Comparison of ENCODE assay signal across 28 cellular contexts in genomic region chr14:69490219-69490918, GRCh38. TPM values are rescaled to one million over a fixed set of nuclear protein-coding genes. Genes with fewer than 3 reads are reported as not detected.
DNase-seq lines count a peak whose midpoint lies in the region; ATAC-seq, FAIRE-seq and TF ChIP-seq lines count a peak whose summit lies in the region.
"Had no signal": no experiment of that assay in that cellular context is flagged by ENCODE, and none has a peak within 500 bp of the region (broad histone marks: within the 10 kb centered on the region; RNA-seq: fewer than 3 reads in every experiment).

No MANE protein-coding gene starts in this region.

- no peaks in the 10 kb centered on the region for H3K4me1 ChIP-seq in upper lobe of right lung
- H3K4me1 ChIP-seq: A549, SJSA1 had no signal

- FAIRE-seq in HTR-8/SVneo (lab: Jason Lieb, UNC): peak; percentile 96
- FAIRE-seq: A549, GM12892 had no signal

- no peak overlapping the region for H3K4me3 ChIP-seq in upper lobe of right lung
- H3K4me3 ChIP-seq: A549, GM23338, SJSA1 had no signal

- no peak for TF ChIP-seq CTCF in upper lobe of right lung (IDR thresholded peaks at IDR 0.05)

- peaks cover 22% of the 10 kb centered on the region for H3K27me3 ChIP-seq in upper lobe of right lung

- no peaks in the 10 kb centered on the region for H3K9me3 ChIP-seq in upper lobe of right lung
- H3K9me3 ChIP-seq: A549, SJSA1 had no signal

- intact Hi-C loops in posterior vena cava (cut with DNase I) (no loop called here), upper lobe of right lung (cut with DNase I) (no loop called here)

- no peaks in the 10 kb centered on the region for H3K36me3 ChIP-seq in upper lobe of right lung
- H3K36me3 ChIP-seq: SJSA1 had no signal

- H3K27ac ChIP-seq in upper lobe of right lung: no peak overlapping the region
- H3K27ac ChIP-seq: A549, KMS-11, SJSA1 had no signal

- no peak for ATAC-seq in upper lobe of right lung
- ATAC-seq in left lobe of liver: no peak
- ATAC-seq: A549; CD8-positive, alpha-beta T cell; GM23338 had no signal

- peak; percentile 16 for DNase-seq in EH (ENCODE audit: low read depth)
- DNase-seq in HTR-8/SVneo (ENCODE audit: insufficient read length, low spot score): no peak
- DNase-seq in posterior vena cava (ENCODE audit: low spot score): peak; percentile 38
- DNase-seq in upper lobe of right lung: peak; percentile 26
- DNase-seq in left lobe of liver (ENCODE audit: low spot score): no peak
- DNase-seq in CD1c-positive myeloid dendritic cell (ENCODE audit: extremely low spot score): no peak
- no peak for DNase-seq in inferior parietal cortex (ENCODE audit: extremely low spot score)
- DNase-seq: C1 segment of cervical spinal cord; CD8-positive, alpha-beta T cell; DMS 273 treated with DMSO at 0.1 percent for 48 hours; DMS79; HCEC 1CT; MM.1S; NCI-H1092; NCI-H1417 treated with DMSO at 0.1 percent for 48 hours; NCI-H187; NCI-H2081 treated with DMSO at 0.1 percent for 48 hours; NCI-H2171; NCI-H226; NCI-H510A; NCI-H69; Right ventricle myocardium superior; RPMI8226 had no signal

RNA-seq across cellular contexts. Expression of gene PLEKHD1, which starts 5.8 kb away (rescaled TPM):
- total RNA-seq in posterior vena cava (under 1 TPM; 0.10 to 0.14 TPM), upper lobe of right lung (0.41 TPM), left lobe of liver (not detected)

Comparison
In these comparisons a context has a peak if more than half of its experiments do, and no peak if none do; other contexts are left out.
1. DNase-seq: peak in EH (single experiment), posterior vena cava (single experiment) and upper lobe of right lung (single experiment); none in HTR-8/SVneo (single experiment), left lobe of liver (single experiment), CD1c-positive myeloid dendritic cell (single experiment) and inferior parietal cortex (single experiment).